1 cellular context compared by ENCODE assay signal in the genomic region with DNA sequence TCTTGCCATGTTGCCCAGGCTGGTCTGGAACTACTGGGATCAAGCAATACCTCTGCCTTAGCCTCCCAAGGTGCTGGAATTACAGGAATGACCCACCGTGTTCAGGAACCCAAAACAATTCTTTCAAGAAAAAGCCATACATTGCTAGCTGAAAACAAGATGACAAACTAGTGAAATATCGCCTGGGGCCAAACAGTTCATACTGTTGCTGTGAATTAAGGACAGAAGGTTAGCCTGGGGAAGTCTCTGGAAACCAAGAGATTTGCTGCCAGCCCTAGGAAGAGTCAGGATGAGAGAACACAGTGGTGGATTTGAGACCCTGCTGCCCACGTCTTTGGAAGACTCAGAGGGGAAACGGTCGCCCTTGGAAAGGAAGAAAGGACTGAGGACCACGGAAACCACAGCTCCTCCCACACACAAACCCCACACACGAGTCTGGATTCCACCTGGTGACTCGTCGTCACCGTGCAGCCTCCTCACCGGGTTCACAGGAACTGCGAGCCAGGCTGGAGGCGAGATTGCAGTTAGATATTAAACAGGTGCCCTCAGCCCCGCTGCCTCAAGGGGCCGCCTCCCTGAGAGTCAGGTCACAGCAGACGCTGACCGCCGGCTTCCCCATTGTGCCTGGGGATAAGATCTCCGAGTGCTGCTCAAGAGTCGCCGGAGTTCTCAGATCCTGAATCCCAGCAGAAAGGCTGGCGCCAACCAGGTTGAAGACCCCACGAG.
TF ChIP-seq lines count a peak whose summit lies in the region.
"Not testable (repeated sequence)": the region's sequence is repeated elsewhere in the genome, so short reads cannot be mapped to it uniquely, and the experiment has no call there.

No MANE protein-coding gene starts in this region.

TF ChIP-seq in HepG2, 621 proteins besides CTCF, POLR2A, EP300 and RAD21:
- TF ChIP-seq POLR2AphosphoS5 (IDR thresholded peaks at IDR 0.05; ENCODE audit: low read depth, low read length) (peak; percentile 43; the same call in 1 of the 2 replicates), ZNF501 (CRISPR knock-in tag; IDR thresholded peaks at IDR 0.05) (0 out of 2 replicates have a peak, but pooled peaks have one; percentile 10), SALL1 (CRISPR knock-in tag; IDR thresholded peaks at IDR 0.05) (0 out of 2 replicates have a peak, but pooled peaks have one; percentile 2), ZNF350 (CRISPR knock-in tag; IDR thresholded peaks at IDR 0.05; ENCODE audit: borderline replicate concordance, low read depth) (0 out of 2 replicates have a peak, but pooled peaks have one; percentile 9), ZEB1 (IDR thresholded peaks at IDR 0.05; ENCODE audit: insufficient replicate concordance, low read depth) (peak; percentile 32)
- TF ChIP-seq, protein P1, sequence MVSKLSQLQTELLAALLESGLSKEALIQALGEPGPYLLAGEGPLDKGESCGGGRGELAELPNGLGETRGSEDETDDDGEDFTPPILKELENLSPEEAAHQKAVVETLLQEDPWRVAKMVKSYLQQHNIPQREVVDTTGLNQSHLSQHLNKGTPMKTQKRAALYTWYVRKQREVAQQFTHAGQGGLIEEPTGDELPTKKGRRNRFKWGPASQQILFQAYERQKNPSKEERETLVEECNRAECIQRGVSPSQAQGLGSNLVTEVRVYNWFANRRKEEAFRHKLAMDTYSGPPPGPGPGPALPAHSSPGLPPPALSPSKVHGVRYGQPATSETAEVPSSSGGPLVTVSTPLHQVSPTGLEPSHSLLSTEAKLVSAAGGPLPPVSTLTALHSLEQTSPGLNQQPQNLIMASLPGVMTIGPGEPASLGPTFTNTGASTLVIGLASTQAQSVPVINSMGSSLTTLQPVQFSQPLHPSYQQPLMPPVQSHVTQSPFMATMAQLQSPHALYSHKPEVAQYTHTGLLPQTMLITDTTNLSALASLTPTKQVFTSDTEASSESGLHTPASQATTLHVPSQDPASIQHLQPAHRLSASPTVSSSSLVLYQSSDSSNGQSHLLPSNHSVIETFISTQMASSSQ (IDR thresholded peaks at IDR 0.05; ENCODE audit: low read depth), result peak; percentile 34; the same call in 1 of the 2 replicates
- TF ChIP-seq, protein P1 (CRISPR knock-in tag; IDR thresholded peaks at IDR 0.05; ENCODE audit: borderline replicate concordance), result not testable (repeated sequence)
